Comparison of ENCODE assay signal across 8 cellular contexts in genomic region chr7:127588697-127589482, GRCh38. TPM values are rescaled to one million over a fixed set of nuclear protein-coding genes. Genes with fewer than 3 reads are reported as not detected.
DNase-seq lines count a peak whose midpoint lies in the region; ATAC-seq and TF ChIP-seq lines count a peak whose summit lies in the region.

No MANE protein-coding gene starts in this region.

- POLR2A ChIA-PET in WTC11 (lab: Charles Lee) = interaction anchor here (0.7 to 2.9 kb wide), 4 partner anchors 32 to 62 kb away, joined by 3 to 9 read pairs (median 5); no protein-coding TSS in a partner anchor

- peaks cover 24% of the 10 kb centered on the region for H3K27me3 Mint-ChIP-seq in WTC11 (ENCODE audit: low read depth)
- H3K27me3 Mint-ChIP-seq in stimulated activated naive CD8-positive, alpha-beta T cell treated with anti-CD3 and anti-CD28 coated beads, Interleukin-15, Interleukin-2, amounts not matched to agents 100 ng/mL and 50 ng/mL, for 24 hours = no peaks in the 10 kb centered on the region

- H3K4me3 ChIP-seq in endocrine pancreas (ENCODE audit: control insufficient read depth, insufficient read depth, low read length) (peak overlapping the region; percentile 49), lung (peak overlapping the region; percentile 50)

- DNase-seq in activated CD4-positive, alpha-beta T cell treated with anti-CD3 and anti-CD28 coated beads for 1 hour = peak; percentile 19
- DNase-seq in activated CD4-positive, alpha-beta T cell treated with anti-CD3 and anti-CD28 coated beads, Interleukin-2, amount 50 U/mL, for 1 hour = no peak
- DNase-seq in NCI-H1436 (lab: John Stamatoyannopoulos, UW) (peak; percentile 28), WTC11 (ENCODE audit: low spot score) (peak; percentile 79), lung (ENCODE audit: low spot score) (peak; percentile 48)

- WGBS in lung, 2 donors = 9 to 10% methylated on average over 41 to 43 of the region's 43 CpGs

- TF ChIP-seq CTCF in WTC11 (IDR thresholded peaks at IDR 0.05) (peak; percentile 13; the same call in 1 of the 2 replicates), lung (IDR thresholded peaks at IDR 0.05; ENCODE audit: control extremely low read depth, extremely low read depth) (peak; percentile 30)

- H3K9me3 ChIP-seq in endocrine pancreas (ENCODE audit: control insufficient read depth, low read length) (no peaks in the 10 kb centered on the region), lung (ENCODE audit: control insufficient read depth in 2 of 2, insufficient read depth in 1 of 2, low read length in 1 of 2) (no peaks in the 10 kb centered on the region)

- peaks cover 29% of the 10 kb centered on the region for H3K4me1 Mint-ChIP-seq in WTC11
- H3K4me1 Mint-ChIP-seq in stimulated activated naive CD8-positive, alpha-beta T cell treated with anti-CD3 and anti-CD28 coated beads, Interleukin-15, Interleukin-2, amounts not matched to agents 100 ng/mL and 50 ng/mL, for 24 hours (ENCODE audit: low read depth) = peaks cover 39% of the 10 kb centered on the region

- CTCF ChIA-PET in WTC11 (lab: Charles Lee) = interaction anchor here (0.9 to 2.8 kb wide), 16 partner anchors 9 to 621 kb away, joined by 3 to 43 read pairs (median 5); partner anchors contain the start of gene PAX4

- peaks cover 23% of the 10 kb centered on the region for H3K36me3 Mint-ChIP-seq in WTC11
- peaks cover 16% of the 10 kb centered on the region for H3K36me3 Mint-ChIP-seq in stimulated activated naive CD8-positive, alpha-beta T cell treated with anti-CD3 and anti-CD28 coated beads, Interleukin-15, Interleukin-2, amounts not matched to agents 100 ng/mL and 50 ng/mL, for 24 hours (ENCODE audit: low read depth)

- peak overlapping the region; percentile 77 to 84 for H3K27ac ChIP-seq in lung (ENCODE audit: low read depth in 1 of 2, low read length in 1 of 2)

- no peaks in the 10 kb centered on the region for H3K9me3 Mint-ChIP-seq in WTC11
- no peaks in the 10 kb centered on the region for H3K9me3 Mint-ChIP-seq in stimulated activated naive CD8-positive, alpha-beta T cell treated with anti-CD3 and anti-CD28 coated beads, Interleukin-15, Interleukin-2, amounts not matched to agents 100 ng/mL and 50 ng/mL, for 24 hours

- H3K27ac Mint-ChIP-seq in WTC11 = peak overlapping the region; percentile 97
- H3K27ac Mint-ChIP-seq in stimulated activated naive CD8-positive, alpha-beta T cell treated with anti-CD3 and anti-CD28 coated beads, Interleukin-15, Interleukin-2, amounts not matched to agents 100 ng/mL and 50 ng/mL, for 24 hours = peak overlapping the region; percentile 94

- peak; percentile 20 for ATAC-seq in HG02642 (IDR thresholded peaks at IDR 0.05; ENCODE audit: poor library complexity, unreplicated experiment)
- ATAC-seq in WTC11 = peak; percentile 63
- peak; percentile 7 for ATAC-seq in lung (ENCODE audit: insufficient read depth, low FRiP score)

- peak overlapping the region; percentile 96 for H3K4me3 Mint-ChIP-seq in WTC11
- H3K4me3 Mint-ChIP-seq in stimulated activated naive CD8-positive, alpha-beta T cell treated with anti-CD3 and anti-CD28 coated beads, Interleukin-15, Interleukin-2, amounts not matched to agents 100 ng/mL and 50 ng/mL, for 24 hours = peak overlapping the region; percentile 99

- no peaks in the 10 kb centered on the region for H3K27me3 ChIP-seq in endocrine pancreas (ENCODE audit: control insufficient read depth, insufficient read depth, low read length)
- no peaks in the 10 kb centered on the region for H3K27me3 ChIP-seq in lung (ENCODE audit: control insufficient read depth, insufficient read depth)

- peak overlapping the region; percentile 78 for H3K9ac ChIP-seq in endocrine pancreas (ENCODE audit: control insufficient read depth, insufficient read depth, low read length)

- no peaks in the 10 kb centered on the region for H3K36me3 ChIP-seq in endocrine pancreas (ENCODE audit: control insufficient read depth, insufficient read depth, low read length)
- peaks cover 3 to 14% of the 10 kb centered on the region in 2 donors for H3K36me3 ChIP-seq in lung (ENCODE audit: control insufficient read depth in 2 of 2, insufficient read depth in 2 of 2, low read length in 2 of 2)

- peaks cover 4% of the 10 kb centered on the region for H3K4me1 ChIP-seq in endocrine pancreas (ENCODE audit: control insufficient read depth, insufficient read depth, low read length)
- H3K4me1 ChIP-seq in lung (ENCODE audit: control insufficient read depth in 2 of 2, insufficient read depth in 2 of 2, low read length in 2 of 2) = peaks cover 18 to 19% of the 10 kb centered on the region in 2 donors

TF ChIP-seq in WTC11, 78 proteins besides CTCF, POLR2A, EP300 and RAD21 (continues in another document):
- TF ChIP-seq NFATC4 (CRISPR knock-in tag; IDR thresholded peaks at IDR 0.05) (no peak), TP53 (CRISPR knock-in tag; IDR thresholded peaks at IDR 0.05) (no peak), ZNF512 (CRISPR knock-in tag; IDR thresholded peaks at IDR 0.05; ENCODE audit: borderline replicate concordance) (no peak), FOXK1 (CRISPR knock-in tag; IDR thresholded peaks at IDR 0.05) (peak; percentile 71; the same call in 1 of the 2 replicates), ZNF671 (CRISPR knock-in tag; IDR thresholded peaks at IDR 0.05) (no peak), USF1 (CRISPR knock-in tag; IDR thresholded peaks at IDR 0.05) (no peak), ZNF232 (CRISPR knock-in tag; IDR thresholded peaks at IDR 0.05) (peak; percentile 82), FOXJ3 (CRISPR knock-in tag; IDR thresholded peaks at IDR 0.05; ENCODE audit: borderline replicate concordance) (no peak), IRF1 (CRISPR knock-in tag; IDR thresholded peaks at IDR 0.05) (no peak), E2F1 (CRISPR knock-in tag; IDR thresholded peaks at IDR 0.05) (no peak), MXD4 (CRISPR knock-in tag; IDR thresholded peaks at IDR 0.05; ENCODE audit: borderline replicate concordance) (no peak), ETV6 (CRISPR knock-in tag; IDR thresholded peaks at IDR 0.05) (no peak), ZSCAN18 (CRISPR knock-in tag; IDR thresholded peaks at IDR 0.05) (no peak), ZNF219 (CRISPR knock-in tag; IDR thresholded peaks at IDR 0.05; ENCODE audit: borderline replicate concordance) (no peak)

RNA-seq across cellular contexts. Expression of gene ARF5, which starts 0.7 kb away (rescaled TPM):
- total RNA-seq in WTC11 (2021) (167 to 173 TPM (median 171 TPM) in 3 replicates), lung (100 to 1,000 TPM; 115 to 127 TPM)
- 100 to 1,000 TPM; 192 to 239 TPM for polyA plus RNA-seq in lung

RNA-seq across cellular contexts. Expression of gene GCC1, which starts 3.5 kb away (rescaled TPM):
- total RNA-seq in WTC11 (2021) = 13.2 to 13.7 TPM (median 13.6 TPM) in 3 replicates
- 10 to 100 TPM; 12.4 to 15.8 TPM for total RNA-seq in lung
- polyA plus RNA-seq in lung = 10 to 100 TPM in 1 of 2 donors, 1 to 10 TPM in 1; 3.5 to 11.7 TPM

RNA-seq across cellular contexts. Expression of gene FSCN3, which starts 4.6 kb away (rescaled TPM):
- total RNA-seq in WTC11 (2021) = 0.57 to 1.1 TPM (median 0.82 TPM) in 3 replicates
- 1 to 10 TPM in 1 of 2 donors, not detected in 1; 1.6 TPM for total RNA-seq in lung
- under 1 TPM; 0.27 to 0.51 TPM for polyA plus RNA-seq in lung

RNA-seq across cellular contexts. Expression of gene PAX4, which starts 29.1 kb away (rescaled TPM):
- total RNA-seq in WTC11 (2021) (not detected in 3 replicates), lung (not detected)
- polyA plus RNA-seq in lung = not detected

Comparison
In these comparisons a context has a peak if more than half of its experiments do, and no peak if none do; other contexts are left out.
1. ATAC-seq: peak in every context shown above with its lines; median percentile 63 in WTC11; 20 in HG02642; 7 in lung.